Comparison of ENCODE assay signal across 8 cellular contexts in the genomic region with DNA sequence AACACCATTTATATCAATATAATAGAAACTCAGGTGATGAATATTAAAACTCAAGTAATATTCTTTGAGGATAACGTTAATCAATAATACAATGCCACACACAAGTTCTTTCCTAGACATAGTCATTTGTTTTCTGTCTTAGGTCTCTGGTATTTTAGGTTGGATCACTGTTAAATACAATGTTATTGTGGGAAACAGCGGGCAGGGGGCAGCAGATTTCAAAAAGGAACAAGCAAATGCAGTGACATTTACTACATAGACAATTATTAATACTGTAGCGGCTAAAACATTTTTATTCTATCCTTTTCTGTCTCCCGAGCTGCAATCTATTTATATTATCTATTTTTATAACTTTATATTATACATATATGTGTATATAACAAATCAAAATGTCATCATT.
DNase-seq lines count a peak whose midpoint lies in the region; ATAC-seq and TF ChIP-seq lines count a peak whose summit lies in the region.

No MANE protein-coding gene starts in this region.

- no peaks in the 10 kb centered on the region for H3K9me3 ChIP-seq in breast epithelium

- no peak overlapping the region for H3K27ac ChIP-seq in breast epithelium

- H3K4me1 ChIP-seq in breast epithelium = no peaks in the 10 kb centered on the region

- POLR2A ChIA-PET in MCF 10A (lab: Yijun Ruan, JAX) = no interaction called here

- H3K27ac Mint-ChIP-seq in MCF 10A (ENCODE audit: low read depth, unreplicated experiment) = no peak overlapping the region
- H3K27ac Mint-ChIP-seq in nephron = no peak overlapping the region
- no peak overlapping the region for H3K27ac Mint-ChIP-seq in stimulated activated effector memory CD8-positive, alpha-beta T cell treated with anti-CD3 and anti-CD28 coated beads, Interleukin-12 subunit alpha, Interleukin-12 subunit beta, amount 100 ng/mL, for 72 hours

- no peak for TF ChIP-seq POLR2A in breast epithelium (IDR thresholded peaks at IDR 0.05)

- TF ChIP-seq CTCF in MCF 10A (IDR thresholded peaks at IDR 0.05; ENCODE audit: unreplicated experiment) (peak; percentile 44), breast epithelium (IDR thresholded peaks at IDR 0.05) (no peak), choroid plexus epithelial cell (conservative IDR thresholded peaks at IDR 0.05; ENCODE audit: low read depth, low read length) (peak; percentile 74), nephron (IDR thresholded peaks at IDR 0.05; ENCODE audit: unreplicated experiment in 3 of 3) (peak; percentile 62 to 71 (median 64))

- H3K4me3 Mint-ChIP-seq in MCF 10A (ENCODE audit: unreplicated experiment) (no peak overlapping the region), nephron (no peak overlapping the region)
- H3K4me3 Mint-ChIP-seq in stimulated activated effector memory CD8-positive, alpha-beta T cell treated with anti-CD3 and anti-CD28 coated beads, Interleukin-12 subunit alpha, Interleukin-12 subunit beta, amount 100 ng/mL, for 72 hours = no peak overlapping the region

- no peaks in the 10 kb centered on the region for H3K27me3 Mint-ChIP-seq in MCF 10A (ENCODE audit: insufficient read depth, unreplicated experiment)
- H3K27me3 Mint-ChIP-seq in nephron (ENCODE audit: low read depth) = no peaks in the 10 kb centered on the region

- no peaks in the 10 kb centered on the region for H3K27me3 ChIP-seq in breast epithelium

- peaks cover 5% of the 10 kb centered on the region for H3K9me3 Mint-ChIP-seq in MCF 10A (ENCODE audit: unreplicated experiment)
- no peaks in the 10 kb centered on the region for H3K9me3 Mint-ChIP-seq in nephron
- H3K9me3 Mint-ChIP-seq in stimulated activated effector memory CD8-positive, alpha-beta T cell treated with anti-CD3 and anti-CD28 coated beads, Interleukin-12 subunit alpha, Interleukin-12 subunit beta, amount 100 ng/mL, for 72 hours = no peaks in the 10 kb centered on the region

- no TSS peak for BruUV-seq in MCF 10A (replicated peaks; lab: Mats Ljungman, UMichigan)

- no peak overlapping the region for H3K4me3 ChIP-seq in breast epithelium
- H3K4me3 ChIP-seq in choroid plexus epithelial cell (ENCODE audit: low read depth, low read length) = no peak overlapping the region

- CTCF ChIA-PET in MCF 10A (lab: Yijun Ruan, JAX) = interaction anchor here (0.7 to 3.1 kb wide), 7 partner anchors 10 to 186 kb away, joined by 3 to 21 read pairs (median 3); partner anchors contain the start of gene ZNHIT6

- H3K36me3 ChIP-seq in breast epithelium = no peaks in the 10 kb centered on the region

- intact Hi-C loops in MCF 10A (cut with micrococcal nuclease) = no loop called here
- intact Hi-C loops in breast epithelium (cut with DNase I; ENCODE audit: low total_unique reads) = no loop called here

- H3K36me3 Mint-ChIP-seq in MCF 10A (ENCODE audit: insufficient read depth, unreplicated experiment) (no peaks in the 10 kb centered on the region), nephron (ENCODE audit: low read depth) (no peaks in the 10 kb centered on the region)
- no peaks in the 10 kb centered on the region for H3K36me3 Mint-ChIP-seq in stimulated activated effector memory CD8-positive, alpha-beta T cell treated with anti-CD3 and anti-CD28 coated beads, Interleukin-12 subunit alpha, Interleukin-12 subunit beta, amount 100 ng/mL, for 72 hours

- no peaks in the 10 kb centered on the region for H3K4me1 Mint-ChIP-seq in MCF 10A (ENCODE audit: insufficient read depth, unreplicated experiment)
- H3K4me1 Mint-ChIP-seq in nephron = no peaks in the 10 kb centered on the region
- H3K4me1 Mint-ChIP-seq in stimulated activated effector memory CD8-positive, alpha-beta T cell treated with anti-CD3 and anti-CD28 coated beads, Interleukin-12 subunit alpha, Interleukin-12 subunit beta, amount 100 ng/mL, for 72 hours = no peaks in the 10 kb centered on the region

- peak; percentile 57 for DNase-seq in MCF 10A (ENCODE audit: unreplicated experiment)
- no peak for DNase-seq in breast epithelium (ENCODE audit: low spot score in 2 of 2)
- peak; percentile 30 to 63 for DNase-seq in NCI-H526 (lab: John Stamatoyannopoulos, UW)
- DNase-seq in choroid plexus epithelial cell (ENCODE audit: low read depth) = peak; percentile 68
- DNase-seq in stimulated activated effector memory CD8-positive, alpha-beta T cell treated with anti-CD3 and anti-CD28 coated beads, Interleukin-12 subunit alpha, Interleukin-12 subunit beta, amount 100 ng/mL, for 72 hours (ENCODE audit: low spot score in 2 of 2) = no peak

- ATAC-seq in HG02763 (IDR thresholded peaks at IDR 0.05; ENCODE audit: unreplicated experiment) (peak; percentile 64), GM21737 (IDR thresholded peaks at IDR 0.05; ENCODE audit: unreplicated experiment) (no peak)
- ATAC-seq in stimulated activated effector memory CD8-positive, alpha-beta T cell treated with anti-CD3 and anti-CD28 coated beads, Interleukin-12 subunit alpha, Interleukin-12 subunit beta, amount 100 ng/mL, for 72 hours = no peak

Comparison
In these comparisons a context has a peak if more than half of its experiments do, and no peak if none do; other contexts are left out.
1. DNase-seq: peak in MCF 10A (single experiment), NCI-H526 (2 of 2) and choroid plexus epithelial cell (single experiment); none in breast epithelium (0 of 2) and stimulated activated effector memory CD8-positive, alpha-beta T cell treated with anti-CD3 and anti-CD28 coated beads, Interleukin-12 subunit alpha, Interleukin-12 subunit beta, amount 100 ng/mL, for 72 hours (0 of 2).
2. CTCF ChIP-seq: peak in MCF 10A (single experiment), choroid plexus epithelial cell (single experiment) and nephron (3 of 3); none in breast epithelium (0 of 3).